13 cellular contexts compared by ENCODE assay signal in the genomic region with DNA sequence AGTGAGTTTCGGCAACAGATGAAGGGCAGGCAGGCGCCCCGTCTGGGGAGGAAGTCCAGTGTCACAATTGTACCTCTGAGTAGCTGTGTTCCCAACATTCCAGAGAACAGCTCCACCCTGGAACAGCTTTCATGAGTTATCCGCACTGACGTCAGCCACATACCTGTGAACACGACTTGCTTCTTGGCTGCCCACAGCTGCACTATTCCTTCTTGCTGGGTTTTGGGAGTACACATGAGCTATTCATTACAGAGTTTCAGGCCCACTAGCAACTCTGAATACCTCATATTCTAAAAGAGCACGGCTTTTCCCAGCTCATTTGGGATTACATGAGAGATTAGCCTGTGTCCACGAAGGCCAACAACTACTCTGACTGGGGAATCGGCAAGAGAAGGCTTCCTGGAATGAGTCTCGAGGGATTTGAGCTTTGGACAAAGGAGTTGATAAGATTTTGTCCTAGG. TPM values are rescaled to one million over a fixed set of nuclear protein-coding genes. Genes with fewer than 3 reads are reported as not detected.
DNase-seq lines count a peak whose midpoint lies in the region; ATAC-seq and TF ChIP-seq lines count a peak whose summit lies in the region.
"Had no signal": no experiment of that assay in that cellular context is flagged by ENCODE, and none has a peak within 500 bp of the region (broad histone marks: within the 10 kb centered on the region; RNA-seq: fewer than 3 reads in every experiment).

No MANE protein-coding gene starts in this region.

- peak; percentile 90 for ATAC-seq in RWPE2 (ENCODE audit: low read depth)
- peak; percentile 96 for ATAC-seq in upper lobe of right lung
- no peak for ATAC-seq in HG03469 (IDR thresholded peaks at IDR 0.05; ENCODE audit: unreplicated experiment)
- ATAC-seq in GM21529 (IDR thresholded peaks at IDR 0.05; ENCODE audit: unreplicated experiment): no peak
- ATAC-seq: gastrocnemius medialis, psoas muscle had no signal

- H3K4me3 Mint-ChIP-seq in mesothelial cell of epicardium: no peak overlapping the region
- H3K4me3 Mint-ChIP-seq in activated T-helper 1 cell treated with anti-CD3 and anti-CD28 coated beads, Interleukin-12 subunit alpha, Interleukin-12 subunit beta, Interleukin-2, Interleukin-4 antibody, amounts not matched to agents 30 ng/mL and 10 ng/mL and 1 ng/mL, durations not matched to agents 14 hours and 24 hours and 36 hours: no peak overlapping the region
- H3K4me3 Mint-ChIP-seq: activated CD8-positive, alpha-beta T cell treated with anti-CD3 and anti-CD28 coated beads for 36 hours; activated naive CD4-positive, alpha-beta T cell treated with anti-CD3 and anti-CD28 coated beads for 36 hours; IgD-negative memory B cell had no signal

- peak overlapping the region; percentile 91 for H3K27ac ChIP-seq in RWPE2 (ENCODE audit: poor library complexity, severe bottlenecking)
- peak overlapping the region; percentile 88 to 89 for H3K27ac ChIP-seq in esophagus (ENCODE audit: low read depth in 2 of 2, low read length in 1 of 2)
- peak overlapping the region; percentile 65 for H3K27ac ChIP-seq in upper lobe of right lung
- H3K27ac ChIP-seq: gastrocnemius medialis, psoas muscle had no signal

- no peaks in the 10 kb centered on the region for H3K27me3 Mint-ChIP-seq in mesothelial cell of epicardium (ENCODE audit: low read depth)
- H3K27me3 Mint-ChIP-seq in activated T-helper 1 cell treated with anti-CD3 and anti-CD28 coated beads, Interleukin-12 subunit alpha, Interleukin-12 subunit beta, Interleukin-2, Interleukin-4 antibody, amounts not matched to agents 30 ng/mL and 10 ng/mL and 1 ng/mL, durations not matched to agents 14 hours and 24 hours and 36 hours (ENCODE audit: insufficient read depth): peaks cover 4% of the 10 kb centered on the region
- H3K27me3 Mint-ChIP-seq: activated CD8-positive, alpha-beta T cell treated with anti-CD3 and anti-CD28 coated beads for 36 hours had no signal

- 51 to 57% methylated on average over 10 of the region's 10 CpGs for WGBS in esophagus, 2 donors

- H3K36me3 ChIP-seq in RWPE2 (ENCODE audit: low read depth) (no peaks in the 10 kb centered on the region), esophagus (ENCODE audit: control insufficient read depth in 2 of 2, insufficient read depth in 2 of 2, low read length in 1 of 2) (no peaks in the 10 kb centered on the region), upper lobe of right lung (no peaks in the 10 kb centered on the region)
- H3K36me3 ChIP-seq: gastrocnemius medialis had no signal

- peaks cover 20% of the 10 kb centered on the region for H3K4me1 Mint-ChIP-seq in mesothelial cell of epicardium
- peaks cover 10% of the 10 kb centered on the region for H3K4me1 Mint-ChIP-seq in activated T-helper 1 cell treated with anti-CD3 and anti-CD28 coated beads, Interleukin-12 subunit alpha, Interleukin-12 subunit beta, Interleukin-2, Interleukin-4 antibody, amounts not matched to agents 30 ng/mL and 10 ng/mL and 1 ng/mL, durations not matched to agents 14 hours and 24 hours and 36 hours (ENCODE audit: low read depth)

- no peaks in the 10 kb centered on the region for H3K36me3 Mint-ChIP-seq in mesothelial cell of epicardium
- H3K36me3 Mint-ChIP-seq in activated T-helper 1 cell treated with anti-CD3 and anti-CD28 coated beads, Interleukin-12 subunit alpha, Interleukin-12 subunit beta, Interleukin-2, Interleukin-4 antibody, amounts not matched to agents 30 ng/mL and 10 ng/mL and 1 ng/mL, durations not matched to agents 14 hours and 24 hours and 36 hours (ENCODE audit: low read depth): peaks cover 1% of the 10 kb centered on the region
- H3K36me3 Mint-ChIP-seq: IgD-negative memory B cell had no signal

- H3K4me1 ChIP-seq in RWPE2 (ENCODE audit: insufficient read depth, poor library complexity, severe bottlenecking): peaks cover 38% of the 10 kb centered on the region
- no peaks in the 10 kb centered on the region for H3K4me1 ChIP-seq in esophagus (ENCODE audit: control insufficient read depth in 2 of 2, insufficient read depth in 2 of 2, low read length in 1 of 2)
- no peaks in the 10 kb centered on the region for H3K4me1 ChIP-seq in upper lobe of right lung

- H3K9me3 Mint-ChIP-seq in mesothelial cell of epicardium: no peaks in the 10 kb centered on the region
- H3K9me3 Mint-ChIP-seq in activated T-helper 1 cell treated with anti-CD3 and anti-CD28 coated beads, Interleukin-12 subunit alpha, Interleukin-12 subunit beta, Interleukin-2, Interleukin-4 antibody, amounts not matched to agents 30 ng/mL and 10 ng/mL and 1 ng/mL, durations not matched to agents 14 hours and 24 hours and 36 hours: no peaks in the 10 kb centered on the region
- H3K9me3 Mint-ChIP-seq: activated CD8-positive, alpha-beta T cell treated with anti-CD3 and anti-CD28 coated beads for 36 hours; activated naive CD4-positive, alpha-beta T cell treated with anti-CD3 and anti-CD28 coated beads for 36 hours; IgD-negative memory B cell had no signal

- H3K27ac Mint-ChIP-seq in mesothelial cell of epicardium: peak overlapping the region; percentile 66
- no peak overlapping the region for H3K27ac Mint-ChIP-seq in activated T-helper 1 cell treated with anti-CD3 and anti-CD28 coated beads, Interleukin-12 subunit alpha, Interleukin-12 subunit beta, Interleukin-2, Interleukin-4 antibody, amounts not matched to agents 30 ng/mL and 10 ng/mL and 1 ng/mL, durations not matched to agents 14 hours and 24 hours and 36 hours
- H3K27ac Mint-ChIP-seq: activated CD8-positive, alpha-beta T cell treated with anti-CD3 and anti-CD28 coated beads for 36 hours; activated naive CD4-positive, alpha-beta T cell treated with anti-CD3 and anti-CD28 coated beads for 36 hours; IgD-negative memory B cell had no signal

- intact Hi-C loops in upper lobe of right lung (cut with DNase I): no loop called here
- intact Hi-C loops in activated T-helper 1 cell treated with anti-CD3 and anti-CD28 coated beads, Interleukin-12 subunit alpha, Interleukin-12 subunit beta, Interleukin-2, Interleukin-4 antibody, amounts not matched to agents 30 ng/mL and 10 ng/mL and 1 ng/mL, durations not matched to agents 14 hours and 24 hours and 36 hours (cut with micrococcal nuclease): no loop called here

- H3K27me3 ChIP-seq in RWPE2 (ENCODE audit: insufficient read depth, poor library complexity, severe bottlenecking) (no peaks in the 10 kb centered on the region), esophagus (ENCODE audit: control insufficient read depth in 1 of 2, insufficient read depth in 2 of 2, low read length in 2 of 2) (no peaks in the 10 kb centered on the region), upper lobe of right lung (no peaks in the 10 kb centered on the region)
- H3K27me3 ChIP-seq: gastrocnemius medialis had no signal

- TF ChIP-seq CTCF in RWPE2 (IDR thresholded peaks at IDR 0.05; ENCODE audit: poor library complexity, severe bottlenecking) (no peak), mesothelial cell of epicardium (IDR thresholded peaks at IDR 0.05; ENCODE audit: unreplicated experiment) (no peak), upper lobe of right lung (IDR thresholded peaks at IDR 0.05) (no peak)

- no peak overlapping the region for H3K4me3 ChIP-seq in RWPE2 (ENCODE audit: severe bottlenecking)
- no peak overlapping the region for H3K4me3 ChIP-seq in esophagus (ENCODE audit: low read depth in 1 of 2, low read length in 2 of 2)
- H3K4me3 ChIP-seq in upper lobe of right lung: no peak overlapping the region
- H3K4me3 ChIP-seq: gastrocnemius medialis, psoas muscle had no signal

- DNase-seq in RWPE2 (ENCODE audit: low spot score) (peak; percentile 95), mesothelial cell of epicardium (ENCODE audit: low spot score in 2 of 2, unreplicated experiment in 2 of 2) (no peak), upper lobe of right lung (peak; percentile 77)
- no peak for DNase-seq in activated T-helper 1 cell treated with anti-CD3 and anti-CD28 coated beads, Interleukin-12 subunit alpha, Interleukin-12 subunit beta, Interleukin-2, Interleukin-4 antibody, amounts not matched to agents 30 ng/mL and 10 ng/mL and 1 ng/mL, durations not matched to agents 14 hours and 24 hours and 36 hours (ENCODE audit: low spot score)
- DNase-seq: gastrocnemius medialis, NCI-H1694 treated with DMSO at 0.1 percent for 48 hours, psoas muscle had no signal

- H3K9me3 ChIP-seq in RWPE2 (ENCODE audit: severe bottlenecking) (no peaks in the 10 kb centered on the region), esophagus (ENCODE audit: control insufficient read depth in 2 of 2, insufficient read depth in 1 of 2, low read depth in 1 of 2, low read length in 1 of 2) (no peaks in the 10 kb centered on the region), upper lobe of right lung (no peaks in the 10 kb centered on the region)
- H3K9me3 ChIP-seq: gastrocnemius medialis, psoas muscle had no signal

RNA-seq across cellular contexts. Expression of gene MAPK1IP1L, which starts 26.3 kb away (rescaled TPM):
- 10 to 100 TPM; 25.4 to 35.8 TPM for polyA plus RNA-seq in esophagus
- total RNA-seq in mesothelial cell of epicardium (116 to 120 TPM (median 119 TPM) in 3 replicates), upper lobe of right lung (72.5 TPM)
- total RNA-seq in activated T-helper 1 cell treated with anti-CD3 and anti-CD28 coated beads, Interleukin-12 subunit alpha, Interleukin-12 subunit beta, Interleukin-2, Interleukin-4 antibody, amounts not matched to agents 30 ng/mL and 10 ng/mL and 1 ng/mL, durations not matched to agents 14 hours and 24 hours and 36 hours: 139 and 141 TPM in 2 replicates

RNA-seq across cellular contexts. Expression of gene SOCS4, which starts 50.7 kb away (rescaled TPM):
- polyA plus RNA-seq in esophagus: 1 to 10 TPM; 3.0 to 3.4 TPM
- total RNA-seq in mesothelial cell of epicardium (20.6 to 22.1 TPM (median 21.6 TPM) in 3 replicates), upper lobe of right lung (23.8 TPM)
- 40.5 and 42.3 TPM in 2 replicates for total RNA-seq in activated T-helper 1 cell treated with anti-CD3 and anti-CD28 coated beads, Interleukin-12 subunit alpha, Interleukin-12 subunit beta, Interleukin-2, Interleukin-4 antibody, amounts not matched to agents 30 ng/mL and 10 ng/mL and 1 ng/mL, durations not matched to agents 14 hours and 24 hours and 36 hours

RNA-seq across cellular contexts. Expression of gene WDHD1, which starts 50.8 kb away (rescaled TPM):
- polyA plus RNA-seq in esophagus: 1 to 10 TPM; 2.2 to 2.5 TPM
- total RNA-seq in mesothelial cell of epicardium (15.5 to 16.9 TPM (median 16.1 TPM) in 3 replicates), upper lobe of right lung (3.5 TPM)
- total RNA-seq in activated T-helper 1 cell treated with anti-CD3 and anti-CD28 coated beads, Interleukin-12 subunit alpha, Interleukin-12 subunit beta, Interleukin-2, Interleukin-4 antibody, amounts not matched to agents 30 ng/mL and 10 ng/mL and 1 ng/mL, durations not matched to agents 14 hours and 24 hours and 36 hours: 53.8 and 54.1 TPM in 2 replicates

RNA-seq across cellular contexts. Expression of gene LGALS3, which starts 51.3 kb away (rescaled TPM):
- polyA plus RNA-seq in esophagus: 100 to 1,000 TPM; 412 to 630 TPM
- 17.1 to 19.4 TPM (median 19.2 TPM) in 3 replicates for total RNA-seq in mesothelial cell of epicardium
- total RNA-seq in upper lobe of right lung: 351 TPM
- 10.4 and 12.0 TPM in 2 replicates for total RNA-seq in activated T-helper 1 cell treated with anti-CD3 and anti-CD28 coated beads, Interleukin-12 subunit alpha, Interleukin-12 subunit beta, Interleukin-2, Interleukin-4 antibody, amounts not matched to agents 30 ng/mL and 10 ng/mL and 1 ng/mL, durations not matched to agents 14 hours and 24 hours and 36 hours

Comparison
In these comparisons a context has a peak if more than half of its experiments do, and no peak if none do; other contexts are left out.
1. ATAC-seq: peak in RWPE2 (single experiment) and upper lobe of right lung (single experiment); none in HG03469 (single experiment) and GM21529 (single experiment).
2. DNase-seq: peak in RWPE2 (single experiment) and upper lobe of right lung (single experiment); none in mesothelial cell of epicardium (0 of 2) and activated T-helper 1 cell treated with anti-CD3 and anti-CD28 coated beads, Interleukin-12 subunit alpha, Interleukin-12 subunit beta, Interleukin-2, Interleukin-4 antibody, amounts not matched to agents 30 ng/mL and 10 ng/mL and 1 ng/mL, durations not matched to agents 14 hours and 24 hours and 36 hours (single experiment).
3. Peak in every context shown above with its lines, with median percentiles within 50 percentile points of each other: H3K27ac ChIP-seq.